ENCODE assay signal across 1 cellular context in genomic region chr22:44068422-44069191, GRCh38.
TF ChIP-seq lines count a peak whose summit lies in the region.

No MANE protein-coding gene starts in this region.

TF ChIP-seq in GM12878, 131 proteins besides CTCF, POLR2A, EP300 and RAD21 (continued from another document and continues in another):
- TF ChIP-seq ZBTB40 (IDR thresholded peaks at IDR 0.05; ENCODE audit: borderline replicate concordance) (no peak), BACH1 (IDR thresholded peaks at IDR 0.05; ENCODE audit: borderline replicate concordance) (no peak), SRF (IDR thresholded peaks at IDR 0.05; ENCODE audit: low read depth in 2 of 2, low read length in 2 of 2) (no peak), BHLHE40 (IDR thresholded peaks at IDR 0.05; ENCODE audit: borderline replicate concordance in 1 of 2, low read depth in 2 of 2, low read length in 1 of 2) (peak; percentile 90 to 96), NFYA (IDR thresholded peaks at IDR 0.05; ENCODE audit: borderline replicate concordance, low read depth, low read length) (no peak), YY1 (IDR thresholded peaks at IDR 0.05; ENCODE audit: low read depth, low read length) (no peak), ZZZ3 (IDR thresholded peaks at IDR 0.05; ENCODE audit: control insufficient read depth, insufficient read length, low read depth) (no peak), E2F4 (IDR thresholded peaks at IDR 0.05; ENCODE audit: low read depth, low read length) (no peak), GATAD2B (conservative IDR thresholded peaks at IDR 0.05; ENCODE audit: low read depth) (peak; percentile 33; the same call in 1 of the 2 replicates), POLR2AphosphoS2 (IDR thresholded peaks at IDR 0.05; ENCODE audit: low read depth, low read length) (no peak), STAT1 (conservative IDR thresholded peaks at IDR 0.05) (0 out of 2 replicates have a peak, but pooled peaks have one; percentile 22), ZNF217 (IDR thresholded peaks at IDR 0.05) (no peak), ZBTB4 (CRISPR knock-in tag; IDR thresholded peaks at IDR 0.05) (no peak), ESRRA (IDR thresholded peaks at IDR 0.05; ENCODE audit: low read length) (no peak), BCL11A (IDR thresholded peaks at IDR 0.05; ENCODE audit: low read depth, low read length) (no peak), IRF4 (IDR thresholded peaks at IDR 0.05; ENCODE audit: low read depth, low read length) (no peak; the same call in 1 of the 2 replicates), ZBTB11 (CRISPR knock-in tag; IDR thresholded peaks at IDR 0.05) (no peak), HDAC6 (IDR thresholded peaks at IDR 0.05; ENCODE audit: unreplicated experiment) (no peak), SPI1 (IDR thresholded peaks at IDR 0.05; ENCODE audit: borderline replicate concordance, insufficient read depth, low read depth, low read length) (peak; percentile 66), E4F1 (IDR thresholded peaks at IDR 0.05; ENCODE audit: borderline replicate concordance, partially characterized antibody) (no peak), ZNF274 (IDR thresholded peaks at IDR 0.05; ENCODE audit: insufficient read depth, insufficient read length) (no peak), GABPA (IDR thresholded peaks at IDR 0.05; ENCODE audit: low read depth) (no peak), SP1 (IDR thresholded peaks at IDR 0.05; ENCODE audit: low read depth, low read length) (peak; percentile 37), MTA2 (IDR thresholded peaks at IDR 0.05; ENCODE audit: low read depth) (peak; percentile 28; the same call in 1 of the 2 replicates), IKZF1 (conservative IDR thresholded peaks at IDR 0.05) (peak; percentile 78), USF1 (IDR thresholded peaks at IDR 0.05; ENCODE audit: borderline replicate concordance, extremely low read length, insufficient read depth, low read depth, low read length) (peak; percentile 14), ZBTB33 (IDR thresholded peaks at IDR 0.05) (no peak), PRDM15 (CRISPR knock-in tag; IDR thresholded peaks at IDR 0.05) (no peak), NRF1 (conservative IDR thresholded peaks at IDR 0.05; ENCODE audit: low read depth, low read length) (no peak), TARDBP (IDR thresholded peaks at IDR 0.05; ENCODE audit: borderline replicate concordance) (no peak), BMI1 (IDR thresholded peaks at IDR 0.05; ENCODE audit: borderline replicate concordance) (peak; percentile 49; the same call in 1 of the 2 replicates)
